Comparison of ENCODE assay signal across 9 cellular contexts in the genomic region with DNA sequence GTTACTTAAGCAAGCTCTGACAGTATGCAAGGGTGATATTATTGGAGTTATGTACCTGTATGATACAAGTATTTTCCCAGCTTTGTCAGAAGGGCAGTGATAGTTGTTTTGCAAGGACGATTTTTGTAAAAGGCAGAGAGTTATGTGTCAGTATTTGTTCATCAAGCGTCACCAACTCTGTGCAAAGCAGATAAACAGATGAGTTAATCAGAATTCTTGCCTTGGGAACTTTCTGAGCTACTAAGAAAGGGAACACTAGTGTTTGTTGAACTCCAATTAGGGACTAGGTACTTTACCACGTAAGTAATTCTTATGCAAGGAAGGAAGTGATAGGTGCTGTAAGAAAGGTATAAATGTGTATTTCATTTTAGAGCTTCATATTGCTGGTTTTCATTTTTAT. TPM values are rescaled to one million over a fixed set of nuclear protein-coding genes. Genes with fewer than 3 reads are reported as not detected.
DNase-seq lines count a peak whose midpoint lies in the region; ATAC-seq and TF ChIP-seq lines count a peak whose summit lies in the region.
"Had no signal": no experiment of that assay in that cellular context is flagged by ENCODE, and none has a peak within 500 bp of the region (broad histone marks: within the 10 kb centered on the region; RNA-seq: fewer than 3 reads in every experiment).

No MANE protein-coding gene starts in this region.

- H3K4me3 ChIP-seq in fibroblast of the aortic adventitia (ENCODE audit: low read depth, low read length) (peak overlapping the region; percentile 75), retinal pigment epithelial cell (ENCODE audit: low read length) (peak overlapping the region; percentile 84)

- no peak for DNase-seq in activated CD4-positive, alpha-beta T cell treated with anti-CD3 and anti-CD28 coated beads for 36 hours
- no peak for DNase-seq in activated CD4-positive, alpha-beta T cell treated with anti-CD3 and anti-CD28 coated beads for 48 hours
- peak; percentile 10 for DNase-seq in RPMI8226
- DNase-seq in fibroblast of the aortic adventitia (ENCODE audit: low read depth), result peak; percentile 68
- no peak for DNase-seq in retinal pigment epithelial cell (ENCODE audit: low read depth)
- DNase-seq in activated CD4-positive, CD25-positive, alpha-beta regulatory T cell (lab: John Stamatoyannopoulos, UW), result no peak

- CTCF ChIA-PET in activated CD4-positive, alpha-beta T cell treated with anti-CD3 and anti-CD28 coated beads for 36 hours (lab: Charles Lee), result interaction anchor here (0.7 to 3.8 kb wide), 12 partner anchors 10 to 308 kb away, joined by 3 to 15 read pairs (median 4); no protein-coding TSS in a partner anchor

- H3K36me3 Mint-ChIP-seq in activated CD4-positive, alpha-beta T cell treated with anti-CD3 and anti-CD28 coated beads for 36 hours (ENCODE audit: low read depth), result peaks cover 2% of the 10 kb centered on the region
- H3K36me3 Mint-ChIP-seq: brain had no signal

- TF ChIP-seq CTCF in fibroblast of the aortic adventitia (IDR thresholded peaks at IDR 0.05; ENCODE audit: insufficient read depth, low read length) (no peak), retinal pigment epithelial cell (conservative IDR thresholded peaks at IDR 0.05; ENCODE audit: low read depth, low read length) (no peak)

- POLR2A ChIA-PET in activated CD4-positive, alpha-beta T cell treated with anti-CD3 and anti-CD28 coated beads for 36 hours (lab: Charles Lee), result interaction anchor here (0.6 to 5.7 kb wide), 8 partner anchors 13 to 1035 kb away, joined by 3 to 44 read pairs (median 4); partner anchors contain the start of genes EIF4G2 and ZBED5

- ATAC-seq in activated CD4-positive, alpha-beta T cell treated with anti-CD3 and anti-CD28 coated beads for 36 hours, result peak; percentile 56
- ATAC-seq in GM21576 (IDR thresholded peaks at IDR 0.05; ENCODE audit: unreplicated experiment) (no peak), HG03095 (IDR thresholded peaks at IDR 0.05; ENCODE audit: unreplicated experiment) (no peak)

- no peaks in the 10 kb centered on the region for H3K9me3 Mint-ChIP-seq in activated CD4-positive, alpha-beta T cell treated with anti-CD3 and anti-CD28 coated beads for 36 hours (ENCODE audit: low read depth)
- H3K9me3 Mint-ChIP-seq: brain had no signal

- H3K4me1 Mint-ChIP-seq in activated CD4-positive, alpha-beta T cell treated with anti-CD3 and anti-CD28 coated beads for 36 hours, result peaks cover 36% of the 10 kb centered on the region

- intact Hi-C loops in activated CD4-positive, alpha-beta T cell treated with anti-CD3 and anti-CD28 coated beads for 36 hours (cut with DNase I, micrococcal nuclease), result loop anchor here (1.0 to 10.0 kb wide), 15 partner anchors 39 to 1538 kb away; partner anchors contain the start of genes ADM (in 2 of the 2), AMPD3 (in 2 of the 2), BMAL1 (in 1 of the 2) and CTR9 (in 1 of the 2)

- H3K4me3 Mint-ChIP-seq in activated CD4-positive, alpha-beta T cell treated with anti-CD3 and anti-CD28 coated beads for 36 hours, result no peak overlapping the region
- H3K4me3 Mint-ChIP-seq: brain had no signal

- H3K27ac Mint-ChIP-seq in activated CD4-positive, alpha-beta T cell treated with anti-CD3 and anti-CD28 coated beads for 36 hours, result no peak overlapping the region
- H3K27ac Mint-ChIP-seq: brain had no signal

- H3K27me3 Mint-ChIP-seq in activated CD4-positive, alpha-beta T cell treated with anti-CD3 and anti-CD28 coated beads for 36 hours, result peaks cover 6% of the 10 kb centered on the region
- H3K27me3 Mint-ChIP-seq: brain had no signal

RNA-seq across cellular contexts. Expression of gene USP47, which starts 1.5 kb away (rescaled TPM):
- total RNA-seq in activated CD4-positive, alpha-beta T cell treated with anti-CD3 and anti-CD28 coated beads for 36 hours, result 10 to 100 TPM; 43.3 to 56.3 TPM
- total RNA-seq in fibroblast of the aortic adventitia (ENCODE audit: low replicate concordance), result 59.8 and 95.2 TPM in 2 replicates

Comparison
In these comparisons a context has a peak if more than half of its experiments do, and no peak if none do; other contexts are left out.
1. DNase-seq: peak in RPMI8226 (single experiment) and fibroblast of the aortic adventitia (single experiment); none in activated CD4-positive, alpha-beta T cell treated with anti-CD3 and anti-CD28 coated beads for 36 hours (single experiment), activated CD4-positive, alpha-beta T cell treated with anti-CD3 and anti-CD28 coated beads for 48 hours (single experiment), retinal pigment epithelial cell (single experiment) and activated CD4-positive, CD25-positive, alpha-beta regulatory T cell (0 of 4).